ENCODE assay signal across 25 cellular contexts in the genomic region with DNA sequence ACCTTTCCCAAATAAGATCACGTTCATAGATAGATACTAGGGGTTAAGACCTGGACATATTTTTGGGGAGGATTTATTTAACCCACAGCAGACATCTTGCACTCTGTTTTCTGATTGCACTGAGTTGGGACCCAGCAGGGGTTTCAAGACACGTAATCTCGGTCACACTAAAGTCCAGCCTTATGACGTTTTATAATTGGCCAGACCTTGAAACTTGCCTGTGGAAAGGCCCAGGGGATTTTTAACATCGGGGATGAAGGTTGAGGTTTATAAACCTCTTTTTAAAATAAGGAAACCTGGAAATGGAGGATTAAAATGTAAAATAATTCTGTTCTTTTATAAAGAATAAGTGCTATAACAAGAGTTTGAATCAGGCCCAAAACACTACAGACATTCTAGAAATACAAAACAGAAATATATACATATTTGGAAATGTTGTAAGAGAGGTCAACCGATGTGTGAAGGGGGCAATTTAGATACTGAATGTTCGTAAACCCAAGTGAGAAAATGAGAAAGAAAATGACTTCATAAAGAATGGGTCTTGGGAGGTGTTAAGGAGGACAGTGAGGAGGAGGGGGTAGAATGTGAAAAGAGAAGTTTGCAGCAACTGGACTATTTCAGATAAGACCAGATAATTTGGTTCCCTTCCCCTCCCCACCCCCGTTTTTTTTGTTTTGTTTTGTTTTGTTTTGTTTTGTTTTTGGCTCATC.
DNase-seq lines count a peak whose midpoint lies in the region; ATAC-seq and TF ChIP-seq lines count a peak whose summit lies in the region.
"Had no signal": no experiment of that assay in that cellular context is flagged by ENCODE, and none has a peak within 500 bp of the region (broad histone marks: within the 10 kb centered on the region; RNA-seq: fewer than 3 reads in every experiment).

No MANE protein-coding gene starts in this region.

- intact Hi-C loops in mammary epithelial cell (cut with micrococcal nuclease) (no loop called here), psoas muscle (cut with DNase I) (no loop called here)

- no TSS peak for BruUV-seq in mammary epithelial cell (replicated peaks; lab: Mats Ljungman, UMichigan)

- H3K27ac ChIP-seq in CD8-positive, alpha-beta memory T cell (ENCODE audit: low read depth, low read length) = no peak overlapping the region
- H3K27ac ChIP-seq in mammary epithelial cell (ENCODE audit: insufficient read depth, low read depth, low read length) = no peak overlapping the region
- no peak overlapping the region for H3K27ac ChIP-seq in psoas muscle
- H3K27ac ChIP-seq: A549, breast epithelium, gastroesophageal sphincter, lower lobe of right lung, skin epidermis had no signal

- H3K9ac ChIP-seq in mammary epithelial cell (ENCODE audit: insufficient read depth, low read length) = no peak overlapping the region

- H3K4me1 ChIP-seq in CD8-positive, alpha-beta memory T cell (ENCODE audit: insufficient read depth, low read length) = no peaks in the 10 kb centered on the region
- H3K4me1 ChIP-seq in mammary epithelial cell (ENCODE audit: insufficient read depth, low read length) (no peaks in the 10 kb centered on the region), psoas muscle (no peaks in the 10 kb centered on the region)
- H3K4me1 ChIP-seq: A549, breast epithelium, lower lobe of right lung had no signal

- in situ Hi-C loops in mammary epithelial cell (cut with MboI; ENCODE audit: low sequenced_read_pairs in 2 of 2) = no loop called here

- no peaks in the 10 kb centered on the region for H4K20me1 ChIP-seq in mammary epithelial cell (ENCODE audit: insufficient read depth, low read length)

- CTCF ChIA-PET in CD8-positive, alpha-beta memory T cell (lab: Charles Lee) = no interaction called here
- CTCF ChIA-PET in mammary epithelial cell (lab: Charles Lee; ENCODE audit: low non-redundant PET) = no interaction called here

- no peaks in the 10 kb centered on the region for H3K36me3 ChIP-seq in CD8-positive, alpha-beta memory T cell (ENCODE audit: insufficient read depth, low read length)
- H3K36me3 ChIP-seq in mammary epithelial cell (ENCODE audit: insufficient read depth, low read length) (no peaks in the 10 kb centered on the region), psoas muscle (ENCODE audit: insufficient read depth in 1 of 2, low read depth in 1 of 2) (peaks cover 0 to 2% of the 10 kb centered on the region in 2 donors)
- H3K36me3 ChIP-seq: breast epithelium, gastroesophageal sphincter, lower lobe of right lung had no signal

- peaks cover 40 to 69% (median 46%) of the 10 kb centered on the region in 3 donors for H3K4me1 Mint-ChIP-seq in CD8-positive, alpha-beta memory T cell
- peaks cover 34 to 57% of the 10 kb centered on the region in 2 donors for H3K4me1 Mint-ChIP-seq in effector memory CD8-positive, alpha-beta T cell (ENCODE audit: low read depth in 2 of 2)
- H3K4me1 Mint-ChIP-seq: activated CD4-positive, alpha-beta memory T cell treated with anti-CD3 and anti-CD28 coated beads, Interleukin-2, amount 10 ng/mL, durations not matched to agents 7 days and 5 days; nephron progenitor cell had no signal

- peaks cover 0 to 4% (median 0%) of the 10 kb centered on the region in 5 donors for H3K9me3 Mint-ChIP-seq in CD8-positive, alpha-beta memory T cell
- H3K9me3 Mint-ChIP-seq in effector memory CD8-positive, alpha-beta T cell = no peaks in the 10 kb centered on the region

- peaks cover 10 to 68% (median 28%) of the 10 kb centered on the region in 3 donors for H3K36me3 Mint-ChIP-seq in CD8-positive, alpha-beta memory T cell
- peaks cover 26% of the 10 kb centered on the region for H3K36me3 Mint-ChIP-seq in effector memory CD8-positive, alpha-beta T cell (ENCODE audit: insufficient read depth)

- no peak overlapping the region for H3K4me3 Mint-ChIP-seq in CD8-positive, alpha-beta memory T cell
- H3K4me3 Mint-ChIP-seq in effector memory CD8-positive, alpha-beta T cell = peak overlapping the region in 1 of 2 donors; percentile 45
- H3K4me3 Mint-ChIP-seq: activated CD4-positive, alpha-beta memory T cell treated with anti-CD3 and anti-CD28 coated beads, Interleukin-2, amount 10 ng/mL, durations not matched to agents 7 days and 5 days; activated naive CD8-positive, alpha-beta T cell; nephron progenitor cell; T-helper 2 cell treated with Interferon-gamma antibody and Interleukin-4, amounts not matched to agents 5 μg/mL and 100 μg/mL, for 36 hours had no signal

- TF ChIP-seq CTCF in mammary epithelial cell (conservative IDR thresholded peaks at IDR 0.05 in 1 of 2, IDR thresholded peaks at IDR 0.05 in 1 of 2; ENCODE audit: extremely low read depth in 1 of 2, insufficient read depth in 1 of 2, low read depth in 1 of 2, low read length in 2 of 2) (no peak), psoas muscle (IDR thresholded peaks at IDR 0.05) (no peak)

- WGBS in mammary epithelial cell (ENCODE audit: low coverage, missing lambda C conversion rate) = 89% methylated on average over 8 of the region's 8 CpGs
- WGBS in psoas muscle, 3 donors = 58 to 81% (median 62%) methylated on average over 8 of the region's 8 CpGs

- DNase-seq in CD8-positive, alpha-beta memory T cell = no peak
- no peak for DNase-seq in effector memory CD8-positive, alpha-beta T cell
- DNase-seq in amygdala (lab: John Stamatoyannopoulos, UW) (no peak), EL (no peak), mammary epithelial cell (no peak), psoas muscle (no peak)
- DNase-seq: activated CD4-positive, alpha-beta memory T cell treated with anti-CD3 and anti-CD28 coated beads, Interleukin-2, amount 10 ng/mL, durations not matched to agents 7 days and 5 days; anterior cingulate cortex; IMR-90; lower lobe of right lung; mucosa of descending colon; NCI-H1417 treated with DMSO at 0.1 percent for 48 hours; NCI-H2081; NCI-H226; NCI-H69; nephron progenitor cell; stimulated activated naive CD8-positive, alpha-beta T cell treated with anti-CD3 and anti-CD28 coated beads, Interleukin-15, Interleukin-2, amounts not matched to agents 100 U/mL and 50 U/mL, for 24 hours had no signal

- no peak overlapping the region for H2AFZ ChIP-seq in mammary epithelial cell (ENCODE audit: low read depth, low read length)

- peak; percentile 57 for ATAC-seq in GM19023 (IDR thresholded peaks at IDR 0.05; ENCODE audit: unreplicated experiment)
- ATAC-seq in HG03432 (IDR thresholded peaks at IDR 0.05; ENCODE audit: unreplicated experiment) = peak; percentile 52
- ATAC-seq in effector memory CD8-positive, alpha-beta T cell (replicated peaks) = peak; percentile 41
- ATAC-seq in psoas muscle = no peak
- ATAC-seq: A549; gastroesophageal sphincter; lower lobe of right lung; mucosa of descending colon; stimulated activated naive CD8-positive, alpha-beta T cell treated with anti-CD3 and anti-CD28 coated beads, Interleukin-15, Interleukin-2, amounts not matched to agents 100 U/mL and 50 U/mL, for 24 hours had no signal

- no peaks in the 10 kb centered on the region for H3K27me3 ChIP-seq in CD8-positive, alpha-beta memory T cell (ENCODE audit: insufficient read depth, low read length, poor library complexity, severe bottlenecking)
- no peaks in the 10 kb centered on the region for H3K27me3 ChIP-seq in mammary epithelial cell (ENCODE audit: insufficient read depth, low read length)
- no peaks in the 10 kb centered on the region for H3K27me3 ChIP-seq in psoas muscle (ENCODE audit: insufficient read depth in 3 of 3, low read length in 2 of 3)
- H3K27me3 ChIP-seq: breast epithelium, gastroesophageal sphincter had no signal

- peak overlapping the region in 7 of 8 donors; percentile 44 to 81 (median 65) for H3K27ac Mint-ChIP-seq in CD8-positive, alpha-beta memory T cell
- H3K27ac Mint-ChIP-seq in effector memory CD8-positive, alpha-beta T cell = peak overlapping the region; percentile 28 to 70
- H3K27ac Mint-ChIP-seq: activated CD4-positive, alpha-beta memory T cell treated with anti-CD3 and anti-CD28 coated beads, Interleukin-2, amount 10 ng/mL, durations not matched to agents 7 days and 5 days; activated naive CD8-positive, alpha-beta T cell; nephron progenitor cell; T-helper 2 cell treated with Interferon-gamma antibody and Interleukin-4, amounts not matched to agents 5 μg/mL and 100 μg/mL, for 36 hours had no signal

- POLR2A ChIA-PET in CD8-positive, alpha-beta memory T cell (lab: Charles Lee) = no interaction called here

- H3K27me3 Mint-ChIP-seq in CD8-positive, alpha-beta memory T cell = peaks cover 0 to 2% of the 10 kb centered on the region in 2 donors
- H3K27me3 Mint-ChIP-seq in effector memory CD8-positive, alpha-beta T cell = no peaks in the 10 kb centered on the region
- H3K27me3 Mint-ChIP-seq: activated CD4-positive, alpha-beta memory T cell treated with anti-CD3 and anti-CD28 coated beads, Interleukin-2, amount 10 ng/mL, durations not matched to agents 7 days and 5 days; activated naive CD8-positive, alpha-beta T cell had no signal

- no peaks in the 10 kb centered on the region for H3K79me2 ChIP-seq in mammary epithelial cell (ENCODE audit: insufficient read depth, low read length)

- dilution Hi-C loops in mammary epithelial cell (cut with HindIII; ENCODE audit: low sequenced_read_pairs) = no loop called here

- no peak overlapping the region for H3K4me2 ChIP-seq in mammary epithelial cell (ENCODE audit: insufficient read depth, low read depth, low read length)
- H3K4me2 ChIP-seq: A549 had no signal

- H3K4me3 ChIP-seq in CD8-positive, alpha-beta memory T cell (ENCODE audit: low read length) = no peak overlapping the region
- H3K4me3 ChIP-seq in mammary epithelial cell (replicated peaks in 1 of 3; ENCODE audit: insufficient read depth in 1 of 3, low read depth in 2 of 3, low read length in 3 of 3) (no peak overlapping the region), psoas muscle (no peak overlapping the region)
- H3K4me3 ChIP-seq: A549, breast epithelium, gastroesophageal sphincter, lower lobe of right lung, mucosa of descending colon, skin epidermis had no signal

- no peaks in the 10 kb centered on the region for H3K9me3 ChIP-seq in CD8-positive, alpha-beta memory T cell (ENCODE audit: low read length)
- H3K9me3 ChIP-seq in mammary epithelial cell (replicated peaks; ENCODE audit: insufficient read depth, low read length) (no peaks in the 10 kb centered on the region), psoas muscle (peaks cover 7% of the 10 kb centered on the region)
- H3K9me3 ChIP-seq: A549, gastroesophageal sphincter, lower lobe of right lung had no signal

Comparison
In these comparisons a context has a peak if more than half of its experiments do, and no peak if none do; other contexts are left out.
1. ATAC-seq: peak in GM19023 (single experiment), HG03432 (single experiment) and effector memory CD8-positive, alpha-beta T cell (single experiment); none in psoas muscle (0 of 4).